Comparison of ENCODE assay signal across 8 cellular contexts in the genomic region with DNA sequence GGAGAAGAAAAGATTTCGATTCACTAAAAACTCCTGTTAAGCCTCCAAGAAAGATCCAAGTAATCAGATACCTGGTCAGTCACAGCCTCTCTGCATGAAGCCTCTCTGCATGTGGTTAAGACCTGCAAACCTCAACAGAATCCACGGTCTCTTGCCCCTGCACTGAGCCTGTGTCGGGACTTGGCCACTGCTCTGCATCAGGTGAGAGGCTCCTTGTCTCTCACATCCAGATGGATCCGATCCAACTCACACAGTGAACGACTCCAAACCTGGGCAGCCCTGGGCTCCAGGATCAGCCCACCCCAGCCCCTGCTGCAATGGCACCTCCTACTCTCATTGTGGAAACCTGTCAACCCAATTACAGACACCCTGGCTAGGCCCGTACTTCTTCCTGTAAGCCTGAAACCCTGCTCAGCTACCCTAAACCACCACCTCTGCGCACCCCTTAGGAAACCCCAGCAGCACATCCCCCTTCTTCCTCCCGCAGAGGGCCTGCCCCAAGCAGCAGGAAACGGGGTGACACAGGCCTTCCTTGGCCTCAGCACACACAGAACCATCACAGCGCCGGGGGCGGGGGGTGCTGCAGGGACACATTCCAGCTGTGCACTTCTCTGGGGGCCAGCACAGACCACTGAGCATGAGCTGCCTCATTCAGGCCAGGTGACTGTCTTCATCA.
A peak's percentile ranks its signal among the peaks of the same experiment; 100 is the strongest.
DNase-seq lines count a peak whose midpoint lies in the region; ATAC-seq and TF ChIP-seq lines count a peak whose summit lies in the region.

No MANE protein-coding gene starts in this region.

- no peak for TF ChIP-seq CTCF in RWPE2 (IDR thresholded peaks at IDR 0.05; ENCODE audit: poor library complexity, severe bottlenecking)
- no peak for TF ChIP-seq CTCF in prostate gland (IDR thresholded peaks at IDR 0.05)
- TF ChIP-seq CTCF in BE2C (IDR thresholded peaks at IDR 0.05; ENCODE audit: low read depth, low read length) = no peak

- peaks cover 55% of the 10 kb centered on the region for H3K4me1 ChIP-seq in RWPE2 (ENCODE audit: insufficient read depth, poor library complexity, severe bottlenecking)
- H3K4me1 ChIP-seq in prostate gland (replicated peaks) = peaks cover 35% of the 10 kb centered on the region
- H3K4me1 ChIP-seq in BE2C = peaks cover 32% of the 10 kb centered on the region

- DNase-seq in CD1c-positive myeloid dendritic cell (ENCODE audit: extremely low spot score) = peak; percentile 44
- no peak for DNase-seq in RWPE2 (ENCODE audit: low spot score)
- peak; percentile 68 for DNase-seq in activated naive CD4-positive, alpha-beta T cell treated with anti-CD3 and anti-CD28 coated beads, Interleukin-2, amount 50 U/mL, for 16 hours
- DNase-seq in prostate gland (ENCODE audit: low spot score) = no peak
- DNase-seq in BE2C = no peak
- no peak for DNase-seq in NCI-H187 (lab: John Stamatoyannopoulos, UW)
- DNase-seq in NCI-H2227 (lab: John Stamatoyannopoulos, UW; ENCODE audit: unreplicated experiment) = no peak

- 28% methylated on average over 11 of the region's 12 CpGs for WGBS in prostate gland

- ATAC-seq in GM21619 (IDR thresholded peaks at IDR 0.05; ENCODE audit: unreplicated experiment) (peak; percentile 39), RWPE2 (ENCODE audit: low read depth) (no peak)

- H3K36me3 ChIP-seq in RWPE2 (ENCODE audit: low read depth) = peaks cover 25% of the 10 kb centered on the region
- no peaks in the 10 kb centered on the region for H3K36me3 ChIP-seq in prostate gland
- H3K36me3 ChIP-seq in BE2C = peaks cover 5% of the 10 kb centered on the region; the same call in 1 of the 2 replicates

- H3K4me3 ChIP-seq in RWPE2 (ENCODE audit: severe bottlenecking) = no peak overlapping the region
- no peak overlapping the region for H3K4me3 ChIP-seq in prostate gland
- no peak overlapping the region for H3K4me3 ChIP-seq in BE2C (ENCODE audit: low read depth, low read length)

- intact Hi-C loops in prostate gland (cut with DNase I) = no loop called here

- H3K27me3 ChIP-seq in RWPE2 (ENCODE audit: insufficient read depth, poor library complexity, severe bottlenecking) (no peaks in the 10 kb centered on the region), prostate gland (replicated peaks; ENCODE audit: insufficient read depth) (no peaks in the 10 kb centered on the region), BE2C (no peaks in the 10 kb centered on the region)

- H3K9me3 ChIP-seq in RWPE2 (ENCODE audit: severe bottlenecking) = no peaks in the 10 kb centered on the region
- H3K9me3 ChIP-seq in prostate gland = no peaks in the 10 kb centered on the region
- H3K9me3 ChIP-seq in BE2C = no peaks in the 10 kb centered on the region

- peak overlapping the region; percentile 94 for H3K27ac ChIP-seq in RWPE2 (ENCODE audit: poor library complexity, severe bottlenecking)
- H3K27ac ChIP-seq in prostate gland = peak overlapping the region; percentile 30 to 43

- no peak for TF ChIP-seq POLR2A in prostate gland (IDR thresholded peaks at IDR 0.05)

Comparison
In these comparisons a context has a peak if more than half of its experiments do, and no peak if none do; other contexts are left out.
1. DNase-seq: peak in CD1c-positive myeloid dendritic cell (single experiment) and activated naive CD4-positive, alpha-beta T cell treated with anti-CD3 and anti-CD28 coated beads, Interleukin-2, amount 50 U/mL, for 16 hours (single experiment); none in RWPE2 (single experiment), prostate gland (single experiment), BE2C (single experiment), NCI-H187 (0 of 2) and NCI-H2227 (single experiment).